ENCODE assay signal across 8 cellular contexts in genomic region chr5:138542956-138543729, GRCh38. TPM values are rescaled to one million over a fixed set of nuclear protein-coding genes. Genes with fewer than 3 reads are reported as not detected.
A peak's percentile ranks its signal among the peaks of the same experiment; 100 is the strongest.
DNase-seq lines count a peak whose midpoint lies in the region; ATAC-seq and TF ChIP-seq lines count a peak whose summit lies in the region.

Gene ETF1, minus strand, starts transcription at chr5:138543236. Its CDS starts 318 bp downstream, at chr5:138542918.

- peaks cover 17 to 80% (median 63%) of the 10 kb centered on the region in 12 donors for H3K4me1 ChIP-seq in heart left ventricle
- peaks cover 46 to 66% (median 56%) of the 10 kb centered on the region in 4 donors for H3K4me1 ChIP-seq in upper lobe of left lung

- ATAC-seq in HG02870 (IDR thresholded peaks at IDR 0.05; ENCODE audit: unreplicated experiment) (peak; percentile 89), heart left ventricle (peak; percentile 93 to 96 (median 96)), upper lobe of left lung (ENCODE audit: low FRiP score in 2 of 2) (peak; percentile 97 to 99)

- no peak for TF ChIP-seq CTCF in GM13976 (IDR thresholded peaks at IDR 0.05; ENCODE audit: borderline replicate concordance, control extremely low read depth, extremely low read depth, insufficient read depth, missing control alignments)
- TF ChIP-seq CTCF in heart left ventricle (IDR thresholded peaks at IDR 0.05) = peak in 2 of 12 donors; percentile 17 to 18
- peak in 2 of 6 experiments; percentile 44 to 45 for TF ChIP-seq CTCF in upper lobe of left lung (IDR thresholded peaks at IDR 0.05)

- H3K36me3 ChIP-seq in heart left ventricle (peaks cover 0 to 19% (median 0%) of the 10 kb centered on the region in 9 donors), upper lobe of left lung (no peaks in the 10 kb centered on the region)

- TF ChIP-seq POLR2A in heart left ventricle (IDR thresholded peaks at IDR 0.05) (peak; percentile 93 to 97), upper lobe of left lung (IDR thresholded peaks at IDR 0.05) (peak; percentile 89 to 100 (median 99))

- H3K27me3 ChIP-seq in heart left ventricle (no peaks in the 10 kb centered on the region), upper lobe of left lung (no peaks in the 10 kb centered on the region)

- DNase-seq in GM13976 (ENCODE audit: low spot score) = peak; percentile 99
- DNase-seq in NCI-H146 treated with DMSO at 0.1 percent for 48 hours (lab: John Stamatoyannopoulos, UW; ENCODE audit: unreplicated experiment) = peak; percentile 91
- DNase-seq in amniotic epithelial cell (ENCODE audit: low read depth) = peak; percentile 99
- DNase-seq in heart left ventricle = peak; percentile 100
- peak; percentile 100 for DNase-seq in posterior cingulate gyrus
- peak; percentile 98 to 100 for DNase-seq in upper lobe of left lung

- WGBS in heart left ventricle, 4 donors = 0 to 20% (median 0%) methylated on average over 2 to 70 of the region's 70 CpGs
- 0 to 1% methylated on average over 14 to 40 of the region's 70 CpGs for WGBS in upper lobe of left lung, 2 donors

- peak in 2 of 4 donors; percentile 61 to 93 for TF ChIP-seq EP300 in upper lobe of left lung (IDR thresholded peaks at IDR 0.05)

- intact Hi-C loops in T-helper 1 cell treated with Interleukin-12 subunit alpha and Interleukin-12 subunit beta and Interleukin-4 antibody, amounts not matched to agents 30 ng/mL and 1 ng/mL, for 36 hours (cut with micrococcal nuclease) = loop anchor here (1.0 to 10.0 kb wide), 21 partner anchors 32 to 1858 kb away; partner anchors contain the start of genes ANKHD1, BRD8, CDC23 and CDC25C
- intact Hi-C loops in heart left ventricle (cut with DNase I) (loop anchor here in 5 of 10 donors (1.0 to 10.0 kb wide), 4 partner anchors 32 to 208 kb away; partner anchors contain the start of genes EGR1 (in 4 of the 5), HSPA9 (in 2 of the 5), CDC25C (in 1 of the 5) and FAM53C (in 1 of the 5)), posterior cingulate gyrus (cut with DNase I) (loop anchor here (2.0 kb wide), 2 partner anchors 32 to 78 kb away; partner anchors contain the start of genes EGR1 and HSPA9)

- H3K27ac ChIP-seq in heart left ventricle (peak within 1 kb of the TSS; percentile 90 to 100 (median 98)), upper lobe of left lung (peak within 1 kb of the TSS; percentile 98 to 100 (median 98))

- H3K4me3 ChIP-seq in heart left ventricle (peak within 1 kb of the TSS; percentile 76 to 95 (median 84)), upper lobe of left lung (peak within 1 kb of the TSS; percentile 78 to 91 (median 85))

- H3K9me3 ChIP-seq in heart left ventricle = no peaks in the 10 kb centered on the region
- no peaks in the 10 kb centered on the region for H3K9me3 ChIP-seq in upper lobe of left lung

- in situ Hi-C loops in GM13976 (cut with MboI; ENCODE audit: low sequenced_read_pairs, unreplicated experiment) = no loop called here

RNA-seq across cellular contexts. Expression of gene ETF1, which starts in this region (rescaled TPM):
- 95.7 and 102 TPM in 2 replicates for total RNA-seq in T-helper 1 cell treated with Interleukin-12 subunit alpha and Interleukin-12 subunit beta and Interleukin-4 antibody, amounts not matched to agents 30 ng/mL and 1 ng/mL, for 36 hours
- total RNA-seq in heart left ventricle (100 to 1,000 TPM in 1 of 9 donors, 10 to 100 TPM in 8; 52.4 to 116 (median 81.8) TPM), upper lobe of left lung (100 to 1,000 TPM in 2 of 6 donors, 10 to 100 TPM in 4; 22.0 to 147 (median 92.4) TPM)
- polyA plus RNA-seq in heart left ventricle = 100 to 1,000 TPM in 1 of 2 donors, 10 to 100 TPM in 1; 19.0 to 104 TPM

Comparison
In these comparisons a context has a peak if more than half of its experiments do, and no peak if none do; other contexts are left out.
1. Peak in every context shown above with its lines: DNase-seq, ATAC-seq, H3K4me3 ChIP-seq and H3K27ac ChIP-seq.